Comparison of ENCODE assay signal across 17 cellular contexts in genomic region chr10:29610876-29611647, GRCh38.
"Had no signal": no experiment of that assay in that cellular context is flagged by ENCODE, and none has a peak within 500 bp of the region (broad histone marks: within the 10 kb centered on the region; RNA-seq: fewer than 3 reads in every experiment).

No MANE protein-coding gene starts in this region.

- H3K4me3 Mint-ChIP-seq: activated naive CD8-positive, alpha-beta T cell treated with anti-CD3 and anti-CD28 coated beads for 36 hours; activated T-cell treated with anti-CD3 and anti-CD28 coated beads, Interleukin-2, amount 50 U/mL, for 4 hours; T-helper 2 cell treated with Interferon-gamma antibody and Interleukin-4, amounts not matched to agents 5 μg/mL and 100 μg/mL, for 36 hours had no signal

- H3K36me3 ChIP-seq: lower lobe of right lung, prostate gland, transverse colon had no signal

- ATAC-seq: activated CD4-positive, CD25-positive, alpha-beta regulatory T cell treated with anti-CD3 and anti-CD28 coated beads, Interleukin-2, amount 50 U/mL, for 24 hours; activated T-cell treated with anti-CD3 and anti-CD28 coated beads, Interleukin-2, amount 50 U/mL, for 4 hours; naive thymus-derived CD4-positive, alpha-beta T cell had no signal

- H3K27ac ChIP-seq: lower lobe of right lung, prostate gland, SJCRH30 had no signal

- H3K27me3 ChIP-seq: esophagus squamous epithelium, SJCRH30, stomach, transverse colon had no signal

- H3K9me3 ChIP-seq: esophagus squamous epithelium, lower lobe of right lung, prostate gland, transverse colon had no signal

- DNase-seq: activated CD4-positive, alpha-beta T cell treated with anti-CD3 and anti-CD28 coated beads, Interleukin-2, amount 50 U/mL, for 4 hours; activated effector memory CD4-positive, alpha-beta T cell treated with anti-CD3 and anti-CD28 coated beads, Interleukin-2, amount 50 U/mL, for 16 hours; activated naive CD8-positive, alpha-beta T cell treated with anti-CD3 and anti-CD28 coated beads for 36 hours; activated T-cell treated with anti-CD3 and anti-CD28 coated beads, Interleukin-2, amount 50 U/mL, for 4 hours; esophagus squamous epithelium; foreskin fibroblast; kidney; lower lobe of right lung; naive thymus-derived CD4-positive, alpha-beta T cell; nucleus accumbens; SJCRH30; stimulated activated CD4-positive, alpha-beta T cell treated with anti-CD3 and anti-CD28 coated beads, Interleukin-4, amount 100 ng/mL, for 4 hours; stomach; transverse colon had no signal

- H3K9me3 Mint-ChIP-seq: activated T-cell treated with anti-CD3 and anti-CD28 coated beads, Interleukin-2, amount 50 U/mL, for 4 hours had no signal

- H3K4me3 ChIP-seq: esophagus squamous epithelium, lower lobe of right lung, prostate gland, SJCRH30, stomach, transverse colon had no signal

- H3K27ac Mint-ChIP-seq: activated naive CD8-positive, alpha-beta T cell treated with anti-CD3 and anti-CD28 coated beads for 36 hours; T-helper 2 cell treated with Interferon-gamma antibody and Interleukin-4, amounts not matched to agents 5 μg/mL and 100 μg/mL, for 36 hours had no signal

- H3K27me3 Mint-ChIP-seq: activated naive CD8-positive, alpha-beta T cell treated with anti-CD3 and anti-CD28 coated beads for 36 hours; naive thymus-derived CD4-positive, alpha-beta T cell had no signal

- H3K4me1 ChIP-seq: prostate gland had no signal
